In genomic region chr3:196968233-196969000, GRCh38 we compare ENCODE assay signal across 8 cellular contexts. TPM values are rescaled to one million over a fixed set of nuclear protein-coding genes. Genes with fewer than 3 reads are reported as not detected.
DNase-seq lines count a peak whose midpoint lies in the region; ATAC-seq and TF ChIP-seq lines count a peak whose summit lies in the region.

Gene PIGZ, minus strand, starts transcription at chr3:196968833. Its CDS starts 16,802 bp downstream, at chr3:196952031.

- TF ChIP-seq CTCF in LNCaP clone FGC (IDR thresholded peaks at IDR 0.05; ENCODE audit: control insufficient read depth, extremely low read depth, insufficient read depth): no peak
- no peak for TF ChIP-seq CTCF in epithelial cell of proximal tubule (conservative IDR thresholded peaks at IDR 0.05; ENCODE audit: low read depth, low read length)

- H3K4me3 ChIP-seq in LNCaP clone FGC (ENCODE audit: low read depth, low read length) (peak within 1 kb of the TSS; percentile 57), epithelial cell of proximal tubule (ENCODE audit: low read depth, low read length) (peak within 1 kb of the TSS; percentile 71)

- DNase-seq in NCI-H1417 (lab: John Stamatoyannopoulos, UW) (peak; percentile 34 to 60 (median 57)), NCI-H1417 treated with DMSO at 0.1 percent for 48 hours (lab: John Stamatoyannopoulos, UW) (no peak), LNCaP clone FGC (ENCODE audit: low read depth) (no peak), epithelial cell of proximal tubule (ENCODE audit: low read depth) (no peak), myocyte (ENCODE audit: low read depth) (peak; percentile 49), ureter (ENCODE audit: low spot score) (no peak)
- DNase-seq in activated CD4-positive, alpha-beta T cell treated with anti-CD3 and anti-CD28 coated beads, Interleukin-2, amount 50 U/mL, for 1 hour: peak; percentile 22

- peak; percentile 56 for ATAC-seq in GM21825 (IDR thresholded peaks at IDR 0.05; ENCODE audit: unreplicated experiment)

RNA-seq across cellular contexts. Expression of gene PIGZ, which starts in this region (rescaled TPM):
- total RNA-seq in epithelial cell of proximal tubule (0.36 and 0.63 TPM in 2 replicates), myocyte (1.9 and 3.1 TPM in 2 replicates), ureter (16.3 TPM)
- 4.5 TPM for polyA plus RNA-seq in myocyte (2012)

Comparison
In these comparisons a context has a peak if more than half of its experiments do, and no peak if none do; other contexts are left out.
1. DNase-seq: peak in NCI-H1417 (3 of 3), activated CD4-positive, alpha-beta T cell treated with anti-CD3 and anti-CD28 coated beads, Interleukin-2, amount 50 U/mL, for 1 hour (single experiment) and myocyte (single experiment); none in NCI-H1417 treated with DMSO at 0.1 percent for 48 hours (single experiment), LNCaP clone FGC (single experiment), epithelial cell of proximal tubule (single experiment) and ureter (single experiment).